Comparison of ENCODE assay signal across 23 cellular contexts in the genomic region with DNA sequence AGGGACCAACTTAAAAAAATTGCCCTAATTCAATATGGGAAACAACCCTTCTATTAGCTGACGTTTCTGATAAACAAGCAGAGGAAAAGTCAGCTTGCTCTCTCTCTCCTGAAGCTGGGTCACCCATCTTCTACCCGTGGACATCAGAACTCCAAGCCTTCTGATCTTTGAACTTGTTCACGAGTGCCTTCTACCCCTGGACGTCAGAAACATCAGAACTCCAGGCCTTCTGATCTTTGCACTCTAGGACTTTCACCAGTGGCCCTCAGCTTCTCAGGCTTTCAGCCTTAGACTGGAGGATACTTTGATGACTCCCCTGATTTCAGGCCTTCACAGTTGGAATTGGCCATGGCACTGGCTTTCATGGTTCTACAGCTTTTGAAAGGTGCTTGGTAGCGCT. TPM values are rescaled to one million over a fixed set of nuclear protein-coding genes. Genes with fewer than 3 reads are reported as not detected.
"Had no signal": no experiment of that assay in that cellular context is flagged by ENCODE, and none has a peak within 500 bp of the region (broad histone marks: within the 10 kb centered on the region; RNA-seq: fewer than 3 reads in every experiment).

No MANE protein-coding gene starts in this region.

- H3K9me3 ChIP-seq: SK-N-SH had no signal

- H3K9ac ChIP-seq: SK-N-SH had no signal

- DNase-seq: KBM-7, NCI-H1092, NCI-H1105 treated with DMSO at 0.1 percent for 48 hours, NCI-H1417 treated with DMSO at 0.1 percent for 48 hours, NCI-H146, NCI-H1694 treated with DMSO at 0.1 percent for 48 hours, NCI-H2029, NCI-H2081 treated with DMSO at 0.1 percent for 48 hours, NCI-H2171, NCI-H226, NCI-H446, NCI-H510A, NCI-H524 treated with DMSO at 0.1 percent for 48 hours, NCI-H69, NCI-H774, Right ventricle myocardium superior, RPMI8226, SK-N-SH, SW 1271 had no signal

- H3K27ac ChIP-seq: HL-60 had no signal

RNA-seq across cellular contexts. Expression of a gene that starts 41.8 kb away (rescaled TPM):
- total RNA-seq: LHCN-M2, MCF 10A, Right ventricle myocardium superior, SK-MEL-5 had no signal
- polyA plus RNA-seq: SK-N-SH had no signal

RNA-seq across cellular contexts. Expression of a gene that starts 48.9 kb away (rescaled TPM):
- total RNA-seq: SK-MEL-5 had no signal

RNA-seq across cellular contexts. Expression of a gene that starts 53.5 kb away (rescaled TPM):
- total RNA-seq: LHCN-M2, MCF 10A, Right ventricle myocardium superior, SK-MEL-5 had no signal
- polyA plus RNA-seq: SK-N-SH had no signal
